In the genomic region with DNA sequence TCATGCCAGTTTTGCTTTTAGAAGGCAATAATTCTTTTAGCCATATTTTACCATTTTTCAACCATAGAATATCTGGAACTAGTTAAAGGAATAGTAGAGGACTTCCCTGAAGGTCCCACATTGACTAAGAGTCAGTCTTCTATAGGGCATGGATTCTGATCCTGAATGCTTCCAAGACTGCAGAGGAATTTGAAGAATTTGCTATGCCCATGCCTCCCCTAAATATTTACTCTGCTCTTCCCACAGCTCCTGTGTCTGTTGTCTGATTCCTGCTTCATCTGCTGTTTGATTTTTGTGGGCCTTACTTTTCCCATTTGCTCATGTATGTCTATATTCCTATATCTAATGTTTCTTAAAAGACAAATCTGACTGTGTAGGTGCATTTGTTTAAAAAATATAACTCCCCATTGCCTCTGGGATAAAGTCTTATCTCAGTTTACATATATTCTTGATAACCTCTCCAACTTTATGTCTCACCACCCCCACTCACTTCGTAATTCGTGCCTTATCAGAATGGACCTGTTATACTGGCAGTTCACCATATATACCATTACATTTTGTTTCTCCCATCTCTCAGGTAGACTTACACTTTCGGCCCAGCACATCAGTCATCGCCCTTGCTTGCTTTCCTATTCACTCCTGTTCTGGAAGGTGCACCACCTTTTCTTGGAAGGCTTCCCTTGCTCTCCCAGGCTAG, we compare ENCODE assay signal across 16 cellular contexts. TPM values are rescaled to one million over a fixed set of nuclear protein-coding genes. Genes with fewer than 3 reads are reported as not detected.
DNase-seq lines count a peak whose midpoint lies in the region; ATAC-seq and TF ChIP-seq lines count a peak whose summit lies in the region.
"Had no signal": no experiment of that assay in that cellular context is flagged by ENCODE, and none has a peak within 500 bp of the region (broad histone marks: within the 10 kb centered on the region; RNA-seq: fewer than 3 reads in every experiment).

No MANE protein-coding gene starts in this region.

- ATAC-seq in HG02623 (IDR thresholded peaks at IDR 0.05; ENCODE audit: unreplicated experiment) (no peak), GM19351 (IDR thresholded peaks at IDR 0.05; ENCODE audit: unreplicated experiment) (no peak)
- ATAC-seq: CD8-positive, alpha-beta T cell; gastroesophageal sphincter; left colon had no signal

- H3K27ac ChIP-seq in trophoblast cell (ENCODE audit: low read depth, low read length) = no peak overlapping the region

- no CpG with 5 or more reads among the region's 4 CpGs for WGBS in trophoblast cell (ENCODE audit: extremely low coverage, insufficient coverage, insufficient read length)

- no peak overlapping the region for H3K4ac ChIP-seq in trophoblast cell (ENCODE audit: low read depth, low read length)

- in situ Hi-C loops in G401 (cut with HindIII; ENCODE audit: low sequenced_read_pairs) = no loop called here

- CTCF ChIA-PET in Caco-2 (lab: Charles Lee) = no interaction called here

- peak overlapping the region; percentile 16 for H3K27ac Mint-ChIP-seq in Caco-2 (ENCODE audit: unreplicated experiment)
- H3K27ac Mint-ChIP-seq: CD8-positive, alpha-beta T cell had no signal

- H4K91ac ChIP-seq in trophoblast cell (ENCODE audit: low read depth, low read length) = no peak overlapping the region

- TF ChIP-seq CTCF in Caco-2 (IDR thresholded peaks at IDR 0.05; ENCODE audit: insufficient read depth in 1 of 2, low read depth in 1 of 2, low read length in 1 of 2, severe bottlenecking in 1 of 2, unreplicated experiment in 1 of 2) = no peak
- no peak for TF ChIP-seq CTCF in fibroblast of pulmonary artery (IDR thresholded peaks at IDR 0.05; ENCODE audit: low read length, missing control alignments)

- H3K9me3 ChIP-seq in Caco-2 (no peaks in the 10 kb centered on the region), trophoblast cell (ENCODE audit: insufficient read depth, low read depth, low read length) (no peaks in the 10 kb centered on the region)
- H3K9me3 ChIP-seq: gastroesophageal sphincter had no signal

- H3K4me2 ChIP-seq in trophoblast cell (ENCODE audit: low read length) = no peak overlapping the region

- no peaks in the 10 kb centered on the region for H3K27me3 Mint-ChIP-seq in Caco-2 (ENCODE audit: insufficient read depth, unreplicated experiment)

- H2BK5ac ChIP-seq in trophoblast cell (ENCODE audit: low read depth, low read length, poor library complexity) = no peak overlapping the region

- H3K4me1 ChIP-seq in Caco-2 (peaks cover 30% of the 10 kb centered on the region), trophoblast cell (ENCODE audit: control insufficient read depth in 1 of 2, insufficient read depth in 2 of 2, low read length in 2 of 2) (peaks cover 17 to 20% of the 10 kb centered on the region in 2 experiments)

- intact Hi-C loops in Caco-2 (cut with micrococcal nuclease; ENCODE audit: unreplicated experiment) = no loop called here

- H3K14ac ChIP-seq in trophoblast cell (ENCODE audit: low read length) = no peak overlapping the region

- DNase-seq in Caco-2 (no peak), OCI-M1 (lab: John Stamatoyannopoulos, UW) (peak; percentile 20), fibroblast of pulmonary artery (ENCODE audit: low read depth) (peak; percentile 16), trophoblast cell (no peak), G401 (ENCODE audit: low spot score) (no peak), T-helper 2 cell (no peak)
- DNase-seq: activated effector memory CD4-positive, alpha-beta T cell treated with Interleukin-2 at 50 U/mL for 16 hours; CD8-positive, alpha-beta T cell; DMS53; left colon; NCI-H187 treated with DMSO at 0.1 percent for 48 hours; NCI-H446; RPMI8226 had no signal

- peak overlapping the region; percentile 13 for H3K4me3 Mint-ChIP-seq in Caco-2 (ENCODE audit: unreplicated experiment)
- H3K4me3 Mint-ChIP-seq: CD8-positive, alpha-beta T cell had no signal

- H2AK5ac ChIP-seq in trophoblast cell (ENCODE audit: low read length) = no peak overlapping the region

- H3K4me1 Mint-ChIP-seq in Caco-2 (ENCODE audit: low read depth, unreplicated experiment) = peaks cover 46% of the 10 kb centered on the region

- H4K12ac ChIP-seq in trophoblast cell (ENCODE audit: low read depth, low read length) = no peak overlapping the region

- peaks cover 1% of the 10 kb centered on the region for H3K79me2 ChIP-seq in trophoblast cell (ENCODE audit: control insufficient read depth, insufficient read depth, low read length, poor library complexity)

- H3K36me3 ChIP-seq in Caco-2 (ENCODE audit: control insufficient read depth, insufficient read depth, low read length) = no peaks in the 10 kb centered on the region
- H3K36me3 ChIP-seq in trophoblast cell (ENCODE audit: control insufficient read depth in 1 of 2, insufficient read depth in 2 of 2, low read length in 2 of 2) = peaks cover 6 to 7% of the 10 kb centered on the region in 2 experiments

- no peaks in the 10 kb centered on the region for H3K27me3 ChIP-seq in Caco-2 (replicated peaks; ENCODE audit: control insufficient read depth, insufficient read depth, low read length)
- no peaks in the 10 kb centered on the region for H3K27me3 ChIP-seq in trophoblast cell (ENCODE audit: insufficient read depth, low read length)
- H3K27me3 ChIP-seq: gastroesophageal sphincter had no signal

- H3K23ac ChIP-seq in trophoblast cell (ENCODE audit: low read length) = no peak overlapping the region

- no peak overlapping the region for H3K9ac ChIP-seq in trophoblast cell (ENCODE audit: low read length)

- peak overlapping the region; percentile 17 for H2AFZ ChIP-seq in trophoblast cell (ENCODE audit: insufficient read depth, low read length, poor library complexity)

- peaks cover 73% of the 10 kb centered on the region for H3K36me3 Mint-ChIP-seq in Caco-2 (ENCODE audit: insufficient read depth, unreplicated experiment)

- BruUV-seq in Caco-2 (replicated peaks; lab: Mats Ljungman, UMichigan) = no TSS peak

- no peak overlapping the region for H4K8ac ChIP-seq in trophoblast cell (ENCODE audit: low read depth, low read length)

- POLR2A ChIA-PET in Caco-2 (lab: Charles Lee) = no interaction called here

- H2BK120ac ChIP-seq in trophoblast cell (ENCODE audit: insufficient read depth, low read length, poor library complexity) = no peak overlapping the region

- H3K4me3 ChIP-seq in Caco-2 (ENCODE audit: low read depth, low read length) (no peak overlapping the region), fibroblast of pulmonary artery (replicated peaks; ENCODE audit: low read depth, low read length) (no peak overlapping the region), trophoblast cell (ENCODE audit: low read depth, low read length) (no peak overlapping the region)
- H3K4me3 ChIP-seq: gastroesophageal sphincter had no signal

- H3K9me3 Mint-ChIP-seq in Caco-2 (ENCODE audit: unreplicated experiment) = no peaks in the 10 kb centered on the region
- H3K9me3 Mint-ChIP-seq: CD8-positive, alpha-beta T cell had no signal

- H3K79me1 ChIP-seq in trophoblast cell (ENCODE audit: low read length) = peaks cover 2% of the 10 kb centered on the region

- no peak overlapping the region for H3K18ac ChIP-seq in trophoblast cell (ENCODE audit: low read length)

- peak overlapping the region; percentile 15 for H2BK12ac ChIP-seq in trophoblast cell (ENCODE audit: low read length)

RNA-seq across cellular contexts. Expression of a gene that starts 33.9 kb away (rescaled TPM):
- not detected in 2 replicates for total RNA-seq in Caco-2 (2022)
- polyA plus RNA-seq in trophoblast cell (2013) = 0.78 and 1.1 TPM in 2 replicates
- total RNA-seq in G401 (2014; rRNA removed; shearing (Covaris generic)) = 0.10 and 0.12 TPM in 2 replicates

Comparison
In these comparisons a context has a peak if more than half of its experiments do, and no peak if none do; other contexts are left out.
1. DNase-seq: peak in OCI-M1 (single experiment) and fibroblast of pulmonary artery (single experiment); none in Caco-2 (0 of 2), trophoblast cell (0 of 2), G401 (single experiment) and T-helper 2 cell (0 of 5).